In genomic region chr3:193992638-193993037, GRCh38 we compare ENCODE assay signal across 21 cellular contexts.
"Had no signal": no experiment of that assay in that cellular context is flagged by ENCODE, and none has a peak within 500 bp of the region (broad histone marks: within the 10 kb centered on the region; RNA-seq: fewer than 3 reads in every experiment).

No MANE protein-coding gene starts in this region.

- H3K36me3 ChIP-seq: esophagus squamous epithelium, gastrocnemius medialis, heart right ventricle, left lung, lower lobe of right lung had no signal

- H3K27ac ChIP-seq: coronary artery, dorsolateral prefrontal cortex, epithelial cell of prostate, esophagus squamous epithelium, gastrocnemius medialis, heart right ventricle, left lung, lower lobe of right lung had no signal

- H3K27me3 ChIP-seq: gastrocnemius medialis, left lung had no signal

- H3K9me3 ChIP-seq: esophagus squamous epithelium, gastrocnemius medialis, left lung, lower lobe of right lung had no signal

- H3K4me3 ChIP-seq: coronary artery, dorsolateral prefrontal cortex, esophagus squamous epithelium, gastrocnemius medialis, heart right ventricle, left lung, lower lobe of right lung had no signal

- DNase-seq: dermis blood vessel endothelial cell; dorsolateral prefrontal cortex; effector CD4-positive, alpha-beta T cell; effector memory CD4-positive, alpha-beta T cell; erythroblast; esophagus squamous epithelium; foreskin fibroblast; foreskin melanocyte; gastrocnemius medialis; glutamatergic neuron; head of caudate nucleus; heart right ventricle; hippocampal formation; left cardiac atrium; left lung; left ventricle myocardium superior; lower lobe of right lung; mesenchymal stem cell; midbrain had no signal

- ATAC-seq: gastrocnemius medialis, heart right ventricle, left cardiac atrium, left lung, left ventricle myocardium superior, lower lobe of right lung had no signal
